ENCODE assay signal across 10 cellular contexts in the genomic region with DNA sequence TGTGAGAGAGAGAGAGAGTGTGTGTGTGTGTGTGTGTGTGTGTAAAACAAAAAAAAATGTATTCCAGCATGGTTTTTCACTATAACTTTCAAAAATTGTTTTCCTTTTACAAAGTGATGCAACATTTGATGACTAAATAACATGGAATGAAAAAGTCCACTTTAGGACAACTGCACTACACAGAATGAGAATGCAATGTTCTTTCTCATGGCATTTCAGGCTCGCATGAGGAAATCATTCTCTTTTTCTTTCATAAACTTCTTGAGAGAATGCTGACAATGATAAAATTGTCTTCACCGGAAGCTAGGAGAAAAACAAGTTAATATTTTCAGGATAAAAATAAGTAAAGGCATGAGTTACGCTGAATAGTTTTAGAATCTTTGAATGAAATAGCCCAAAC. TPM values are rescaled to one million over a fixed set of nuclear protein-coding genes. Genes with fewer than 3 reads are reported as not detected.
A peak's percentile ranks its signal among the peaks of the same experiment; 100 is the strongest.
DNase-seq lines count a peak whose midpoint lies in the region; ATAC-seq and TF ChIP-seq lines count a peak whose summit lies in the region.
"Had no signal": no experiment of that assay in that cellular context is flagged by ENCODE, and none has a peak within 500 bp of the region (broad histone marks: within the 10 kb centered on the region; RNA-seq: fewer than 3 reads in every experiment).

No MANE protein-coding gene starts in this region.

- CTCF ChIA-PET in PC-3 (lab: Charles Lee): no interaction called here

- H3K9me2 ChIP-seq in PC-3 (replicated peaks; ENCODE audit: low read length): no peaks in the 10 kb centered on the region

- no peak overlapping the region for H3K9ac ChIP-seq in PC-3 (ENCODE audit: low read length)

- H3K27me3 ChIP-seq in PC-3 (ENCODE audit: low read length) (no peaks in the 10 kb centered on the region), aorta (ENCODE audit: control insufficient read depth in 1 of 2, insufficient read depth in 2 of 2, low read length in 1 of 2) (no peaks in the 10 kb centered on the region)

- H4K20me1 ChIP-seq in PC-3 (ENCODE audit: low read length): no peaks in the 10 kb centered on the region

- no peak; the same call in 1 of the 2 replicates for ATAC-seq in PC-3
- peak; percentile 74 for ATAC-seq in aorta (ENCODE audit: low FRiP score)
- ATAC-seq in HG03565 (IDR thresholded peaks at IDR 0.05; ENCODE audit: unreplicated experiment): no peak

- H3K4me2 ChIP-seq in PC-3 (ENCODE audit: low read length): peak overlapping the region; percentile 55

- 14 to 15% methylated on average over 3 of the region's 3 CpGs for WGBS in aorta, 2 donors

- no peak overlapping the region for H3K27ac ChIP-seq in PC-3 (ENCODE audit: low read length)
- H3K27ac ChIP-seq in epithelial cell of prostate: peak overlapping the region; percentile 61
- no peak overlapping the region for H3K27ac ChIP-seq in aorta (ENCODE audit: low read depth in 1 of 2, low read length in 2 of 2)
- H3K27ac ChIP-seq: HL-60, WERI-Rb-1 had no signal

- H3K36me3 ChIP-seq in PC-3 (ENCODE audit: low read depth, low read length) (no peaks in the 10 kb centered on the region), aorta (ENCODE audit: control insufficient read depth in 1 of 2, insufficient read depth in 2 of 2, low read length in 1 of 2) (no peaks in the 10 kb centered on the region)
- H3K36me3 ChIP-seq: WERI-Rb-1 had no signal

- peaks cover 11% of the 10 kb centered on the region for H3K4me1 ChIP-seq in PC-3 (ENCODE audit: insufficient read depth, low read length)
- H3K4me1 ChIP-seq in aorta (ENCODE audit: control insufficient read depth in 1 of 2, insufficient read depth in 2 of 2, low read length in 2 of 2): peaks cover 0 to 8% of the 10 kb centered on the region in 2 donors

- no peaks in the 10 kb centered on the region for H3F3A ChIP-seq in PC-3 (ENCODE audit: low read length, unreplicated experiment)

- TF ChIP-seq CTCF in PC-3 (conservative IDR thresholded peaks at IDR 0.05; ENCODE audit: low read depth, low read length): no peak

- H3K9me3 ChIP-seq in PC-3 (ENCODE audit: low read length) (no peaks in the 10 kb centered on the region), aorta (ENCODE audit: control insufficient read depth, low read length) (no peaks in the 10 kb centered on the region)

- BruUV-seq in PC-3 (replicated peaks; lab: Mats Ljungman, UMichigan): no TSS peak

- H3K4me3 ChIP-seq in PC-3 (ENCODE audit: low read length): no peak overlapping the region
- H3K4me3 ChIP-seq in aorta (ENCODE audit: low read length in 2 of 2): no peak overlapping the region

- POLR2A ChIA-PET in PC-3 (lab: Charles Lee; ENCODE audit: unreplicated experiment): no interaction called here

- no peaks in the 10 kb centered on the region for H3K79me2 ChIP-seq in PC-3 (ENCODE audit: low read length)

- peak; percentile 64 for DNase-seq in PC-3
- DNase-seq in epithelial cell of prostate (ENCODE audit: low read depth, low spot score): no peak
- DNase-seq in lung microvascular endothelial cell (ENCODE audit: low read depth in 2 of 2): peak; percentile 46 to 70
- DNase-seq in aorta: no peak
- DNase-seq in NCI-H2029 treated with DMSO at 0.1 percent for 48 hours (lab: John Stamatoyannopoulos, UW): no peak
- DNase-seq in MV-4-11 (lab: John Stamatoyannopoulos, UW): no peak
- DNase-seq: activated naive CD8-positive, alpha-beta T cell treated with anti-CD3 and anti-CD28 coated beads, Interleukin-2, amount 10 ng/mL, durations not matched to agents 7 days and 5 days; WERI-Rb-1 had no signal

- intact Hi-C loops in PC-3 (cut with micrococcal nuclease): no loop called here
- intact Hi-C loops in aorta (cut with DNase I): loop anchor here in 1 of 2 donors (5.0 kb wide), 1 partner anchor 36 kb away; no protein-coding TSS in a partner anchor

- H2AFZ ChIP-seq in PC-3 (ENCODE audit: low read length): no peak overlapping the region

RNA-seq across cellular contexts. Expression of a gene that starts 53.7 kb away (rescaled TPM):
- total RNA-seq in PC-3 (2014; rRNA removed) (not detected in 2 replicates), lung microvascular endothelial cell (not detected in 2 replicates), aorta (under 1 TPM; 0.21 to 0.45 TPM)
- polyA plus RNA-seq in aorta: 1 to 10 TPM in 1 of 2 donors, under 1 TPM in 1; 0.63 to 6.7 TPM
- total RNA-seq: activated naive CD8-positive, alpha-beta T cell treated with anti-CD3 and anti-CD28 coated beads, Interleukin-2, amount 10 ng/mL, durations not matched to agents 7 days and 5 days had no signal

Comparison
In these comparisons a context has a peak if more than half of its experiments do, and no peak if none do; other contexts are left out.
1. DNase-seq: peak in PC-3 (single experiment) and lung microvascular endothelial cell (2 of 2); none in epithelial cell of prostate (single experiment), aorta (0 of 2), NCI-H2029 treated with DMSO at 0.1 percent for 48 hours (single experiment) and MV-4-11 (single experiment).